ENCODE assay signal across 1 cellular context in genomic region chr1:184632415-184633175, GRCh38.
TF ChIP-seq lines count a peak whose summit lies in the region.

No MANE protein-coding gene starts in this region.

TF ChIP-seq in A549, 52 proteins besides CTCF, POLR2A, EP300 and RAD21 (continued from another document):
- TF ChIP-seq HMGXB4 (CRISPR knock-in tag; IDR thresholded peaks at IDR 0.05; ENCODE audit: borderline replicate concordance) (no peak), ZNF302 (CRISPR knock-in tag; IDR thresholded peaks at IDR 0.05) (no peak), SMC3 (IDR thresholded peaks at IDR 0.05) (no peak), USF2 (IDR thresholded peaks at IDR 0.05) (no peak), ATOH8 (CRISPR knock-in tag; IDR thresholded peaks at IDR 0.05; ENCODE audit: low read depth) (no peak), HEYL (CRISPR knock-in tag; IDR thresholded peaks at IDR 0.05) (no peak), KDM5A (IDR thresholded peaks at IDR 0.05) (no peak)
